Comparison of ENCODE assay signal across 8 cellular contexts in the genomic region with DNA sequence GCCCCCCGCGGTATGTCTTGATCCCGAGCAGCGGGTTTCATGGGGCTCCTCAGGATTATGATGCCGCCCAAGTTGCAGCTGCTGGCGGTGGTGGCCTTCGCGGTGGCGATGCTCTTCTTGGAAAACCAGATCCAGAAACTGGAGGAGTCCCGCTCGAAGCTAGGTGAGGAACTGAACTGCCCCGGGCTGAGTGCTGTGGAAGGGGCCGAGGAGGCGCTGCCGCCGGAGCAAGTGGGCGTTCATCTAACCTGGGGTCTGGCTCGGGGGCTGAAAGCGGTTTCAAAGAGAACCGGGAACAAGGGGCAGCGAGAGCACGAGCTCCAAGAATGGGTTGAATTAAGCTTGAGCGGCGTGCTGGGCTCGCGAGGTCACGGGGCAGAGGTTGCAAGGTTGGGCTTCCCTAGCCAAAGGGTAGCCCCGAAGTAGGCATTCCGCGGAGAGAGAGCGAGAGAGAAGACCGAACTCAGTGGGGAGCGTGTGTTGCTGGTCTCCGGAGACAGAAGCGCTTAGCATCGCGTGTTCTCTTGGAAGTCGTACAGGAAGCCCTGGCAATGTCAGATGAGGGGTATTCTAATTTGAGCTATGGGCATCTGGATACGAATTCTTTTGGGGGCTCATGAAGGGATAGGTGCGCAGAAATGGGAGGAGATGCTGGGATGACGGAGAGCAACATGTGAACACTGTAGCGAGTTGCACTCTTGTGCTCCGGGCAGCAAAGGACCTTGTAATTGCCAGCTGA. TPM values are rescaled to one million over a fixed set of nuclear protein-coding genes. Genes with fewer than 3 reads are reported as not detected.
A peak's percentile ranks its signal among the peaks of the same experiment; 100 is the strongest.
DNase-seq lines count a peak whose midpoint lies in the region; ATAC-seq and TF ChIP-seq lines count a peak whose summit lies in the region.

No MANE protein-coding gene starts in this region.

- intact Hi-C loops in ascending aorta (cut with DNase I) = loop anchor here (1.0 to 10.0 kb wide), 7 partner anchors 138 to 1980 kb away; partner anchors contain the start of genes BCL10, GTF2B, LMO4 and ODF2L
- intact Hi-C loops in sigmoid colon (cut with DNase I) = loop anchor here (5.0 to 10.0 kb wide), 5 partner anchors 210 to 1770 kb away; partner anchors contain the start of genes ODF2L, PKN2 and SH3GLB1

- ATAC-seq in GM21825 (IDR thresholded peaks at IDR 0.05; ENCODE audit: unreplicated experiment) = peak; percentile 26

- DNase-seq in DMS 273 treated with DMSO at 0.1 percent for 48 hours (lab: John Stamatoyannopoulos, UW) = peak; percentile 43
- DNase-seq in MM.1S = peak; percentile 47
- DNase-seq in SW480 (ENCODE audit: low spot score) = peak; percentile 59
- peak in 1 of 2 donors; percentile 70 for DNase-seq in ascending aorta (ENCODE audit: low spot score in 2 of 2)
- DNase-seq in hypothalamus (lab: John Stamatoyannopoulos, UW) = peak in 49 of 51 donors; percentile 4 to 80 (median 55)
- DNase-seq in sigmoid colon = peak; percentile 79
- no peak for DNase-seq in mesenteric fat pad (ENCODE audit: low spot score)

- H3K27me3 ChIP-seq in MM.1S (replicated peaks; ENCODE audit: insufficient read depth, low read length) = no peaks in the 10 kb centered on the region
- no peaks in the 10 kb centered on the region for H3K27me3 ChIP-seq in ascending aorta
- no peaks in the 10 kb centered on the region for H3K27me3 ChIP-seq in sigmoid colon

- peaks cover 91% of the 10 kb centered on the region for H3K79me2 ChIP-seq in MM.1S (ENCODE audit: low read length)

- H3K4me2 ChIP-seq in MM.1S (ENCODE audit: low read depth, low read length) = peak overlapping the region; percentile 76

- H3K9me3 ChIP-seq in MM.1S (replicated peaks; ENCODE audit: insufficient read depth, low read length) = no peaks in the 10 kb centered on the region
- H3K9me3 ChIP-seq in ascending aorta = no peaks in the 10 kb centered on the region
- no peaks in the 10 kb centered on the region for H3K9me3 ChIP-seq in sigmoid colon

- peak overlapping the region; percentile 78 for H3K9ac ChIP-seq in MM.1S (ENCODE audit: low read length)

- TF ChIP-seq CTCF in MM.1S (IDR thresholded peaks at IDR 0.05; ENCODE audit: low read length) (no peak), ascending aorta (IDR thresholded peaks at IDR 0.05) (no peak), sigmoid colon (IDR thresholded peaks at IDR 0.05) (no peak)

- TF ChIP-seq EP300 in sigmoid colon (IDR thresholded peaks at IDR 0.05) = no peak

- 0% methylated on average over 43 of the region's 43 CpGs for WGBS in sigmoid colon, 2 donors

- peak overlapping the region; percentile 97 for H2AFZ ChIP-seq in MM.1S (ENCODE audit: low read length)

- H3K4me1 ChIP-seq in MM.1S (ENCODE audit: low read length) (peaks cover 17% of the 10 kb centered on the region), ascending aorta (peaks cover 0 to 17% of the 10 kb centered on the region in 2 donors), sigmoid colon (peaks cover 0 to 36% (median 19%) of the 10 kb centered on the region in 4 donors)

- H3K9me2 ChIP-seq in MM.1S (replicated peaks; ENCODE audit: insufficient read depth, low read length) = no peaks in the 10 kb centered on the region

- H4K20me1 ChIP-seq in MM.1S (ENCODE audit: insufficient read depth, low read length) = no peaks in the 10 kb centered on the region

- H3K36me3 ChIP-seq in MM.1S (replicated peaks; ENCODE audit: insufficient read depth, low read length) = no peaks in the 10 kb centered on the region; the same call in 1 of the 2 replicates
- peaks cover 0 to 3% of the 10 kb centered on the region in 2 donors for H3K36me3 ChIP-seq in ascending aorta
- H3K36me3 ChIP-seq in sigmoid colon = no peaks in the 10 kb centered on the region

- no peak for TF ChIP-seq POLR2A in sigmoid colon (IDR thresholded peaks at IDR 0.05)

- H3F3A ChIP-seq in MM.1S (ENCODE audit: insufficient read depth, low read length) = peaks cover 11% of the 10 kb centered on the region

- peak overlapping the region; percentile 91 for H3K4me3 ChIP-seq in MM.1S (ENCODE audit: low read length)
- H3K4me3 ChIP-seq in ascending aorta = peak overlapping the region; percentile 82
- H3K4me3 ChIP-seq in sigmoid colon = peak overlapping the region; percentile 78 to 98 (median 87)

- H3K27ac ChIP-seq in MM.1S (ENCODE audit: low read length) = peak overlapping the region; percentile 49; the same call in 1 of the 2 replicates
- H3K27ac ChIP-seq in ascending aorta = peak overlapping the region; percentile 82 to 83
- H3K27ac ChIP-seq in sigmoid colon = peak overlapping the region; percentile 89 to 94 (median 91)

RNA-seq across cellular contexts. Expression of gene HS2ST1, which starts 0.7 kb away (rescaled TPM):
- total RNA-seq in ascending aorta (15.8 TPM), sigmoid colon (10 to 100 TPM; 10.0 to 13.7 (median 11.8) TPM), mesenteric fat pad (19.2 TPM)
- polyA plus RNA-seq in sigmoid colon = 1 to 10 TPM; 2.4 to 8.3 (median 3.2) TPM

RNA-seq across cellular contexts. Expression of gene SELENOF, which starts 1.2 kb away (rescaled TPM):
- total RNA-seq in ascending aorta (124 TPM), sigmoid colon (100 to 1,000 TPM in 1 of 4 donors, 10 to 100 TPM in 3; 66.7 to 110 (median 84.1) TPM), mesenteric fat pad (194 TPM)
- polyA plus RNA-seq in sigmoid colon = 100 to 1,000 TPM in 1 of 3 donors, 10 to 100 TPM in 2; 71.5 to 128 (median 77.0) TPM
